In genomic region chr20:20521736-20522135, GRCh38 we compare ENCODE assay signal across 21 cellular contexts.
"Had no signal": no experiment of that assay in that cellular context is flagged by ENCODE, and none has a peak within 500 bp of the region (broad histone marks: within the 10 kb centered on the region; RNA-seq: fewer than 3 reads in every experiment).

No MANE protein-coding gene starts in this region.

- DNase-seq: activated CD4-positive, alpha-beta memory T cell treated with anti-CD3 and anti-CD28 coated beads, Interleukin-2, amount 10 ng/mL, durations not matched to agents 7 days and 5 days; activated CD4-positive, alpha-beta T cell treated with anti-CD3 and anti-CD28 coated beads for 48 hours; activated CD4-positive, CD25-positive, alpha-beta regulatory T cell; activated CD8-positive, alpha-beta memory T cell treated with anti-CD3 and anti-CD28 coated beads, Interleukin-2, amount 10 ng/mL, durations not matched to agents 7 days and 5 days; amniotic stem cell; central memory CD4-positive, alpha-beta T cell; dorsolateral prefrontal cortex; endodermal cell; foreskin fibroblast; glutamatergic neuron; hypothalamus; nephron progenitor cell; nucleus accumbens; spleen; stimulated activated CD4-positive, alpha-beta T cell treated with anti-CD3 and anti-CD28 coated beads, Interleukin-4, amount 100 ng/mL, for 4 hours; T1000; testis had no signal

- ATAC-seq: activated CD8-positive, alpha-beta memory T cell treated with anti-CD3 and anti-CD28 coated beads, Interleukin-2, amount 10 ng/mL, durations not matched to agents 7 days and 5 days; left lobe of liver; stimulated activated memory B cell treated with anti-CD40 and anti-IgM and Interleukin-4, amounts not matched to agents 10 μg/mL and 1 μg/mL and 100 μg/mL, for 72 hours had no signal

- FAIRE-seq: colon, keratinocyte had no signal
